ENCODE assay signal across 35 cellular contexts in the genomic region with DNA sequence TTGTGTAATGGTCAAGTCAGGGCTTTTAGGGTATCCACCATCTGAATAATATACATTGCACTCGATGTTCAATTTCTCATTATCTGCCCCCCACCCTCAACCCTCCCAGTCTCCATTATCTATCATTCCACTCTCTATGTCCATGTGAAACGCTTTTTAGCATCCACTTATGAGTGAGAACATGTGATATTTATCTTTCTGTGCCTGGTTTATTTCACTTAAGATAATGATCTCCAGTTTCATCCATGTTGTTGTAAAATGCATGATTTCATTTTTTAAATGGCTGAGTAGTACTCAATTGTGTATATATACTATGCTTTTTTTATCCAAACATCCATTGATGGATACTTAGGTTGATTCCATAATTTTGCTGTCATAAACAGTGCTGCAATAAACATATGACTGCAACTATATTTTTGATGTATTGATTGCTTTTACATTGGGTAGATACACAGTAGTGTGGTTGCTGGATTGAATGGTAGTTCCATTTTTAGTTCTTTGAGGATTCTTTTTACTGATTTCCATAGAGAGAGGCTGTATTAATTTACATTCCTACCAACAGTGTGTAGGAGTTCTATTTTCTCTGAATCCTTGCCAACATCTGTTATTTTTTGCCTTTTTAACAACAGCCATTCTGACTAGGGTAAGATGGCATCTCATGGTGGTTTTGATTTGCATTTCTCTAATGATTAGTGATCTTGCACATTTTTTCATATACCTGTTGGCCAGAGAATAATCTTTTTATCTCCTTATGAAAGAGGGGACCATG.
DNase-seq lines count a peak whose midpoint lies in the region; ATAC-seq, FAIRE-seq and TF ChIP-seq lines count a peak whose summit lies in the region.
"Had no signal": no experiment of that assay in that cellular context is flagged by ENCODE, and none has a peak within 500 bp of the region (broad histone marks: within the 10 kb centered on the region; RNA-seq: fewer than 3 reads in every experiment).

No MANE protein-coding gene starts in this region.

- H3K9me3 ChIP-seq in AG04450 (ENCODE audit: control insufficient read depth, insufficient read depth, low read length) (no peaks in the 10 kb centered on the region; the same call in 1 of the 2 replicates), GM23248 (ENCODE audit: low read depth) (no peaks in the 10 kb centered on the region), astrocyte (ENCODE audit: insufficient read depth, low read depth, low read length) (peaks cover 3% of the 10 kb centered on the region), gastroesophageal sphincter (no peaks in the 10 kb centered on the region)
- H3K9me3 ChIP-seq: right lobe of liver had no signal

- WGBS in GM23248 (ENCODE audit: low coverage in 1 of 2, low lambda C conversion rate in 2 of 2, missing lambda C conversion rate in 2 of 2), 2 experiments: 32 to 51% methylated on average over 2 of the region's 2 CpGs
- WGBS in gastroesophageal sphincter (ENCODE audit: low coverage in 1 of 2), 2 donors: 42 to 54% methylated on average over 2 of the region's 2 CpGs

- in situ Hi-C loops in GM23248 (cut with MboI): no loop called here

- H3K4me2 ChIP-seq in GM23248 (ENCODE audit: unreplicated experiment): peak overlapping the region; percentile 15
- peak overlapping the region; percentile 30 for H3K4me2 ChIP-seq in astrocyte (ENCODE audit: low read length)
- H3K4me2 ChIP-seq: BLaER1 treated with 17β-estradiol and CSF1 and Interleukin-3, amounts not matched to agents 10 nM and 100 nM; PC-9 had no signal

- 0 out of 2 replicates have a peak, but pooled peaks have one; percentile 5 for TF ChIP-seq CTCF in AG04450 (IDR thresholded peaks at IDR 0.05; ENCODE audit: low read depth, low read length)
- TF ChIP-seq CTCF in astrocyte (IDR thresholded peaks at IDR 0.05; ENCODE audit: insufficient read depth, low read depth, low read length): no peak
- no peak for TF ChIP-seq CTCF in gastroesophageal sphincter (IDR thresholded peaks at IDR 0.05)

- H2AFZ ChIP-seq in GM23248 (peak overlapping the region; percentile 42; the same call in 1 of the 2 replicates), astrocyte (ENCODE audit: low read depth, low read length) (no peak overlapping the region)
- H2AFZ ChIP-seq: PC-9 had no signal

- H3K27ac ChIP-seq in AG04450 (ENCODE audit: low read depth, low read length): no peak overlapping the region
- no peak overlapping the region for H3K27ac ChIP-seq in GM23248
- H3K27ac ChIP-seq in astrocyte (ENCODE audit: low read depth, low read length): no peak overlapping the region
- H3K27ac ChIP-seq in gastroesophageal sphincter: no peak overlapping the region
- H3K27ac ChIP-seq: BLaER1 treated with 17β-estradiol and CSF1 and Interleukin-3, amounts not matched to agents 10 nM and 100 nM; epithelial cell of prostate; PC-9; right lobe of liver; tibial nerve had no signal

- H3K79me2 ChIP-seq in GM23248 (ENCODE audit: insufficient read depth) (no peaks in the 10 kb centered on the region), astrocyte (ENCODE audit: insufficient read depth, low read length) (no peaks in the 10 kb centered on the region)

- peaks cover 5% of the 10 kb centered on the region for H3K4me1 Mint-ChIP-seq in astrocyte (ENCODE audit: low read depth, unreplicated experiment)
- H3K4me1 Mint-ChIP-seq: activated CD4-positive, alpha-beta memory T cell treated with anti-CD3 and anti-CD28 coated beads, Interleukin-2, amount 10 ng/mL, durations not matched to agents 7 days and 5 days; activated naive CD4-positive, alpha-beta T cell treated with anti-CD3 and anti-CD28 coated beads, Interleukin-2, amount 10 ng/mL, durations not matched to agents 7 days and 5 days had no signal

- H3K4me3 Mint-ChIP-seq in astrocyte (ENCODE audit: unreplicated experiment): no peak overlapping the region
- H3K4me3 Mint-ChIP-seq: activated CD4-positive, alpha-beta memory T cell treated with anti-CD3 and anti-CD28 coated beads, Interleukin-2, amount 10 ng/mL, durations not matched to agents 7 days and 5 days; activated naive CD4-positive, alpha-beta T cell treated with anti-CD3 and anti-CD28 coated beads, Interleukin-2, amount 10 ng/mL, durations not matched to agents 7 days and 5 days; activated T-helper 1 cell treated with anti-CD3 and anti-CD28 coated beads, Interleukin-12 subunit alpha, Interleukin-12 subunit beta, Interleukin-2, Interleukin-4 antibody, amounts not matched to agents 30 ng/mL and 10 ng/mL and 1 ng/mL, durations not matched to agents 14 hours and 24 hours and 36 hours; T-helper 2 cell treated with Interferon-gamma antibody and Interleukin-4, amounts not matched to agents 5 μg/mL and 100 μg/mL, for 36 hours had no signal

- FAIRE-seq in astrocyte (lab: Jason Lieb, UNC): no peak
- FAIRE-seq: bronchial epithelial cell, HTR-8/SVneo, K562 had no signal

- no peaks in the 10 kb centered on the region for H3K9me2 ChIP-seq in GM23248 (ENCODE audit: insufficient read depth)

- H3K9ac ChIP-seq in GM23248: no peak overlapping the region
- no peak overlapping the region for H3K9ac ChIP-seq in astrocyte (ENCODE audit: low read length)
- H3K9ac ChIP-seq: BLaER1 treated with 17β-estradiol and CSF1 and Interleukin-3, amounts not matched to agents 10 nM and 100 nM had no signal

- no peaks in the 10 kb centered on the region for H3K36me3 Mint-ChIP-seq in astrocyte (ENCODE audit: low read depth, unreplicated experiment)
- H3K36me3 Mint-ChIP-seq: activated naive CD4-positive, alpha-beta T cell treated with anti-CD3 and anti-CD28 coated beads, Interleukin-2, amount 10 ng/mL, durations not matched to agents 7 days and 5 days had no signal

- no peaks in the 10 kb centered on the region for H4K20me1 ChIP-seq in GM23248 (ENCODE audit: insufficient read depth)
- no peaks in the 10 kb centered on the region for H4K20me1 ChIP-seq in astrocyte (ENCODE audit: insufficient read depth, low read length)

- no peak overlapping the region for H3K27ac Mint-ChIP-seq in astrocyte (ENCODE audit: unreplicated experiment)
- H3K27ac Mint-ChIP-seq: activated CD4-positive, alpha-beta memory T cell treated with anti-CD3 and anti-CD28 coated beads, Interleukin-2, amount 10 ng/mL, durations not matched to agents 7 days and 5 days; activated naive CD4-positive, alpha-beta T cell treated with anti-CD3 and anti-CD28 coated beads, Interleukin-2, amount 10 ng/mL, durations not matched to agents 7 days and 5 days; activated T-helper 1 cell treated with anti-CD3 and anti-CD28 coated beads, Interleukin-12 subunit alpha, Interleukin-12 subunit beta, Interleukin-2, Interleukin-4 antibody, amounts not matched to agents 30 ng/mL and 10 ng/mL and 1 ng/mL, durations not matched to agents 14 hours and 24 hours and 36 hours; progenitor cell of endocrine pancreas; T-helper 2 cell treated with Interferon-gamma antibody and Interleukin-4, amounts not matched to agents 5 μg/mL and 100 μg/mL, for 36 hours had no signal

- CTCF ChIA-PET in AG04450 (lab: Charles Lee): interaction anchor here (0.7 to 1.4 kb wide), 3 partner anchors 10 to 478 kb away, joined by 3 to 7 read pairs (median 3); no protein-coding TSS in a partner anchor

- H3K4me3 ChIP-seq in AG04450 (ENCODE audit: low read depth, low read length) (no peak overlapping the region), GM23248 (no peak overlapping the region), astrocyte (ENCODE audit: insufficient read depth, low read depth, low read length) (no peak overlapping the region), gastroesophageal sphincter (no peak overlapping the region)
- H3K4me3 ChIP-seq: BLaER1 treated with 17β-estradiol and CSF1 and Interleukin-3, amounts not matched to agents 10 nM and 100 nM; K562; PC-9; right lobe of liver; tibial nerve had no signal

- no peaks in the 10 kb centered on the region for H3K36me3 ChIP-seq in GM23248 (ENCODE audit: low read depth)
- H3K36me3 ChIP-seq in astrocyte (ENCODE audit: insufficient read depth, low read length): no peaks in the 10 kb centered on the region
- H3K36me3 ChIP-seq in gastroesophageal sphincter: no peaks in the 10 kb centered on the region
- H3K36me3 ChIP-seq: BLaER1 treated with 17β-estradiol and CSF1 and Interleukin-3, amounts not matched to agents 10 nM and 100 nM; right lobe of liver; tibial nerve had no signal

- DNase-seq in AG04450 (ENCODE audit: low read depth, low spot score) (no peak), GM23248 (peak; percentile 41), astrocyte (ENCODE audit: low read depth) (peak; percentile 73), kidney glomerular epithelial cell (lab: John Stamatoyannopoulos, UW) (peak; percentile 42), NCI-H2196 (lab: John Stamatoyannopoulos, UW; ENCODE audit: unreplicated experiment) (no peak), T-helper 2 cell (no peak)
- DNase-seq: ACHN; activated CD4-positive, alpha-beta memory T cell treated with anti-CD3 and anti-CD28 coated beads, Interleukin-2, amount 10 ng/mL, durations not matched to agents 7 days and 5 days; activated CD8-positive, alpha-beta memory T cell treated with anti-CD3 and anti-CD28 coated beads, Interleukin-2, amount 50 U/mL, for 4 hours; activated naive CD4-positive, alpha-beta T cell treated with anti-CD3 and anti-CD28 coated beads, Interleukin-2, amount 10 ng/mL, durations not matched to agents 7 days and 5 days; amniotic stem cell; DND-41; effector CD4-positive, alpha-beta T cell; GOT3; head of caudate nucleus; islet precursor cell; left ventricle myocardium superior; NCI-H1092 treated with DMSO at 0.1 percent for 48 hours; NCI-H1694 treated with DMSO at 0.1 percent for 48 hours; NCI-H526; PC-9; right lobe of liver; stimulated activated CD4-positive, alpha-beta T cell treated with anti-CD3 and anti-CD28 coated beads, Interleukin-4, amount 100 ng/mL, for 24 hours had no signal

- H3K27me3 Mint-ChIP-seq in astrocyte (ENCODE audit: low read depth, unreplicated experiment): no peaks in the 10 kb centered on the region
- H3K27me3 Mint-ChIP-seq: activated CD4-positive, alpha-beta memory T cell treated with anti-CD3 and anti-CD28 coated beads, Interleukin-2, amount 10 ng/mL, durations not matched to agents 7 days and 5 days; activated naive CD4-positive, alpha-beta T cell treated with anti-CD3 and anti-CD28 coated beads, Interleukin-2, amount 10 ng/mL, durations not matched to agents 7 days and 5 days; progenitor cell of endocrine pancreas had no signal

- peaks cover 8% of the 10 kb centered on the region for H3F3A ChIP-seq in GM23248 (ENCODE audit: insufficient read depth)

- H3K27me3 ChIP-seq in AG04450 (ENCODE audit: control insufficient read depth, insufficient read depth, low read length): no peaks in the 10 kb centered on the region
- no peaks in the 10 kb centered on the region for H3K27me3 ChIP-seq in GM23248 (replicated peaks; ENCODE audit: insufficient read depth)
- no peaks in the 10 kb centered on the region for H3K27me3 ChIP-seq in astrocyte (ENCODE audit: insufficient read depth, low read length)
- H3K27me3 ChIP-seq in gastroesophageal sphincter: no peaks in the 10 kb centered on the region
- H3K27me3 ChIP-seq: BLaER1 treated with 17β-estradiol and CSF1 and Interleukin-3, amounts not matched to agents 10 nM and 100 nM; right lobe of liver; tibial nerve had no signal

- no peak for TF ChIP-seq EP300 in gastroesophageal sphincter (IDR thresholded peaks at IDR 0.05)

- no peak for TF ChIP-seq POLR2A in gastroesophageal sphincter (IDR thresholded peaks at IDR 0.05)

- ATAC-seq in gastroesophageal sphincter (no peak), HG02938 (IDR thresholded peaks at IDR 0.05; ENCODE audit: unreplicated experiment) (no peak)
- ATAC-seq: K562, left ventricle myocardium superior, right lobe of liver, Right ventricle myocardium inferior had no signal

- H3K4me1 ChIP-seq in GM23248 (ENCODE audit: insufficient read depth) (peaks cover 14% of the 10 kb centered on the region), astrocyte (ENCODE audit: insufficient read depth, low read length) (peaks cover 10% of the 10 kb centered on the region), gastroesophageal sphincter (peaks cover 0 to 6% (median 0%) of the 10 kb centered on the region in 3 donors)
- H3K4me1 ChIP-seq: right lobe of liver, tibial nerve had no signal

- POLR2A ChIA-PET in AG04450 (lab: Yijun Ruan, JAX): interaction anchor here (0.7 kb wide), 2 partner anchors 15 to 333 kb away, joined by 5 read pairs; a partner anchor contains a TSS

- H3K9me3 Mint-ChIP-seq in astrocyte (ENCODE audit: unreplicated experiment): peaks cover 4% of the 10 kb centered on the region

Comparison
In these comparisons a context has a peak if more than half of its experiments do, and no peak if none do; other contexts are left out.
1. DNase-seq: peak in GM23248 (single experiment), astrocyte (single experiment) and kidney glomerular epithelial cell (single experiment); none in AG04450 (single experiment), NCI-H2196 (single experiment) and T-helper 2 cell (0 of 5).